Comparison of ENCODE assay signal across 21 cellular contexts in the genomic region with DNA sequence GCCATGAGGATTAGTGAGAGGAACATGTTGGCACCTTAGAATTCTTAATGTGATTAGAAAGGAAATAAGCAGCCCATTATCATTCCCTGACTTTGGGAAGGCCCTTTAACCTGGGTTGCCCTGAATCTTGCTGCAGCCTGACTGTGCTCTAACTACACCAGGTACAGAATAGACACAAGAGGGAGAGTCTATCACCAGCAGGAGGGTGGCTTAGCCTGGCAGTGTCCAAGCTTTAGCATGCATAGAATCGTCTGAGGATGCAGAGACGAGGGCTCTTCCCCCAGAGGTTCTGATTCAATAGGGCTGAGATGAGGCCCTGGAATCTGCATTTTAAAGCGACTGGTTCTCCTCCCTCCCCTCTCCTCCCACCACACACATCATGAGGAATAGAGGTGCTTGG. TPM values are rescaled to one million over a fixed set of nuclear protein-coding genes. Genes with fewer than 3 reads are reported as not detected.
DNase-seq lines count a peak whose midpoint lies in the region; ATAC-seq, FAIRE-seq and TF ChIP-seq lines count a peak whose summit lies in the region.
"Had no signal": no experiment of that assay in that cellular context is flagged by ENCODE, and none has a peak within 500 bp of the region (broad histone marks: within the 10 kb centered on the region; RNA-seq: fewer than 3 reads in every experiment).

No MANE protein-coding gene starts in this region.

- BruUV-seq in K562 (replicated peaks; lab: Mats Ljungman, UMichigan) = no TSS peak

- peaks cover 32% of the 10 kb centered on the region for H3K4me1 ChIP-seq in MM.1S (ENCODE audit: low read length)
- H3K4me1 ChIP-seq in K562 (replicated peaks in 1 of 2; ENCODE audit: control insufficient read depth in 2 of 2, insufficient read depth in 2 of 2, low read length in 2 of 2) = peaks cover 14 to 23% of the 10 kb centered on the region in 2 experiments; a peak in 4 of 5 replicates
- H3K4me1 ChIP-seq in gastrocnemius medialis = peaks cover 33 to 41% of the 10 kb centered on the region in 2 donors
- H3K4me1 ChIP-seq: BLaER1 treated with 17β-estradiol and CSF1 and Interleukin-3, amounts not matched to agents 10 nM and 100 nM had no signal

- CTCF ChIA-PET in K562 (lab: Yijun Ruan, JAX; ENCODE audit: low intra/inter-chr PET ratio) = no interaction called here

- H3K36me3 ChIP-seq in MM.1S (replicated peaks; ENCODE audit: insufficient read depth, low read length) (no peaks in the 10 kb centered on the region), K562 (ENCODE audit: control insufficient read depth, insufficient read depth, low read length) (no peaks in the 10 kb centered on the region), gastrocnemius medialis (no peaks in the 10 kb centered on the region), WERI-Rb-1 (no peaks in the 10 kb centered on the region)
- H3K36me3 ChIP-seq: BLaER1 treated with 17β-estradiol and CSF1 and Interleukin-3, amounts not matched to agents 10 nM and 100 nM had no signal

- H3K4me2 ChIP-seq in MM.1S (ENCODE audit: low read depth, low read length) = peak overlapping the region; percentile 45
- H3K4me2 ChIP-seq in K562 (ENCODE audit: insufficient read depth, low read length) = no peak overlapping the region
- H3K4me2 ChIP-seq: BLaER1 treated with 17β-estradiol and CSF1 and Interleukin-3, amounts not matched to agents 10 nM and 100 nM; GM23338 had no signal

- TF ChIP-seq POLR2A in K562 (conservative IDR thresholded peaks at IDR 0.05) = no peak
- no peak for TF ChIP-seq POLR2A in gastrocnemius medialis (IDR thresholded peaks at IDR 0.05)

- H3F3A ChIP-seq in MM.1S (ENCODE audit: insufficient read depth, low read length) = peaks cover 16% of the 10 kb centered on the region

- no peaks in the 10 kb centered on the region for H3K9me3 ChIP-seq in MM.1S (replicated peaks; ENCODE audit: insufficient read depth, low read length)
- no peaks in the 10 kb centered on the region for H3K9me3 ChIP-seq in K562 (replicated peaks; ENCODE audit: control insufficient read depth, insufficient read depth, low read depth, low read length)
- H3K9me3 ChIP-seq in gastrocnemius medialis = no peaks in the 10 kb centered on the region
- H3K9me3 ChIP-seq in WERI-Rb-1 (ENCODE audit: severe bottlenecking) = no peaks in the 10 kb centered on the region
- H3K9me3 ChIP-seq: BLaER1 treated with 17β-estradiol and CSF1 and Interleukin-3, amounts not matched to agents 10 nM and 100 nM had no signal

- H2AFZ ChIP-seq in MM.1S (ENCODE audit: low read length) = peak overlapping the region; percentile 53; the same call in 1 of the 2 replicates
- H2AFZ ChIP-seq in K562 (ENCODE audit: low read depth, low read length) = peak overlapping the region; percentile 24; the same call in 1 of the 2 replicates
- H2AFZ ChIP-seq: GM23338 had no signal

- intact Hi-C loops in K562 (cut with micrococcal nuclease) (no loop called here), gastrocnemius medialis (cut with DNase I; ENCODE audit: low total_unique reads) (loop anchor here (2.0 kb wide), 1 partner anchor 78 kb away; no protein-coding TSS in a partner anchor), dorsolateral prefrontal cortex (cut with DNase I) (no loop called here)

- H4K20me1 ChIP-seq in MM.1S (ENCODE audit: insufficient read depth, low read length) (no peaks in the 10 kb centered on the region), K562 (replicated peaks; ENCODE audit: control insufficient read depth, insufficient read depth, low read length) (no peaks in the 10 kb centered on the region)
- H4K20me1 ChIP-seq: BLaER1 treated with 17β-estradiol and CSF1 and Interleukin-3, amounts not matched to agents 10 nM and 100 nM had no signal

- no peaks in the 10 kb centered on the region for H3K9me2 ChIP-seq in MM.1S (replicated peaks; ENCODE audit: insufficient read depth, low read length)

- WGBS in K562 (ENCODE audit: insufficient coverage, low coverage, missing lambda C conversion rate) = 49% methylated on average over 3 of the region's 3 CpGs

- DNase-seq in MM.1S (peak; percentile 14), K562 (ENCODE audit: extremely low read depth in 1 of 4, low spot score in 3 of 4) (no peak), mesenteric fat pad (ENCODE audit: low spot score) (peak; percentile 69), gastrocnemius medialis (peak in 1 of 2 donors; percentile 35), dorsolateral prefrontal cortex (no peak), HPDE6-E6E7 (ENCODE audit: extremely low spot score) (no peak), WERI-Rb-1 (no peak)
- DNase-seq: 8988T; CD4-positive, CD25-positive, alpha-beta regulatory T cell; CD8-positive, alpha-beta memory T cell; DMS 273 treated with DMSO at 0.1 percent for 48 hours; DMS53; DND-41; EL; HCEC 1CT had no signal

- no peak for FAIRE-seq in K562 (lab: Jason Lieb, UNC)
- FAIRE-seq: GM12891, GM19239, H54 had no signal

- TF ChIP-seq CTCF in MM.1S (IDR thresholded peaks at IDR 0.05; ENCODE audit: low read length) = no peak
- TF ChIP-seq CTCF in K562 (IDR thresholded peaks at IDR 0.05 in 2 of 3, conservative IDR thresholded peaks at IDR 0.05 in 1 of 3; ENCODE audit: insufficient read depth in 2 of 3, low read depth in 1 of 3, low read length in 3 of 3) = no peak
- TF ChIP-seq CTCF in gastrocnemius medialis (IDR thresholded peaks at IDR 0.05 in 4 of 5, conservative IDR thresholded peaks at IDR 0.05 in 1 of 5) = no peak
- no peak for TF ChIP-seq CTCF in dorsolateral prefrontal cortex (IDR thresholded peaks at IDR 0.05 in 54 of 56, conservative IDR thresholded peaks at IDR 0.05 in 2 of 56; ENCODE audit: low read depth in 1 of 56, partially characterized antibody in 56 of 56)
- TF ChIP-seq CTCF in WERI-Rb-1 (IDR thresholded peaks at IDR 0.05; ENCODE audit: low read depth, low read length) = no peak

- H3K4me3 ChIP-seq in MM.1S (ENCODE audit: low read length) (no peak overlapping the region; the same call in 1 of the 2 replicates), K562 (no peak overlapping the region), gastrocnemius medialis (peak overlapping the region in 1 of 4 donors; percentile 23), dorsolateral prefrontal cortex (no peak overlapping the region), WERI-Rb-1 (ENCODE audit: low read depth, low read length) (no peak overlapping the region)
- H3K4me3 ChIP-seq: BLaER1 treated with 17β-estradiol and CSF1 and Interleukin-3, amounts not matched to agents 10 nM and 100 nM; GM23338 had no signal

- in situ Hi-C loops in K562 (cut with MboI) (no loop called here), gastrocnemius medialis (cut with MboI; ENCODE audit: low sequenced_read_pairs in 4 of 4) (no loop called here)

- peak overlapping the region; percentile 35 for H3K9ac ChIP-seq in MM.1S (ENCODE audit: low read length)
- no peak overlapping the region for H3K9ac ChIP-seq in K562 (ENCODE audit: insufficient read depth in 1 of 2, low read depth in 2 of 2, low read length in 2 of 2)
- H3K9ac ChIP-seq: BLaER1 treated with 17β-estradiol and CSF1 and Interleukin-3, amounts not matched to agents 10 nM and 100 nM had no signal

- TF ChIP-seq EP300 in K562 (IDR thresholded peaks at IDR 0.05; ENCODE audit: low read length) = no peak

- H3K27ac ChIP-seq in MM.1S (ENCODE audit: low read length) (peak overlapping the region; percentile 71; the same call in 1 of the 2 replicates), K562 (ENCODE audit: extremely low read depth, low read depth, low read length) (no peak overlapping the region), gastrocnemius medialis (peak overlapping the region; percentile 87 to 90 (median 88)), dorsolateral prefrontal cortex (no peak overlapping the region), WERI-Rb-1 (no peak overlapping the region)
- H3K27ac ChIP-seq: BLaER1 treated with 17β-estradiol and CSF1 and Interleukin-3, amounts not matched to agents 10 nM and 100 nM had no signal

- no peaks in the 10 kb centered on the region for H3K9me1 ChIP-seq in K562 (ENCODE audit: control insufficient read depth, insufficient read depth, low read length)

- H3K27me3 ChIP-seq in MM.1S (replicated peaks; ENCODE audit: insufficient read depth, low read length) (no peaks in the 10 kb centered on the region), K562 (ENCODE audit: control insufficient read depth in 2 of 2, insufficient read depth in 2 of 2, low read length in 2 of 2) (no peaks in the 10 kb centered on the region), gastrocnemius medialis (no peaks in the 10 kb centered on the region), dorsolateral prefrontal cortex (peaks cover 0 to 4% (median 0%) of the 10 kb centered on the region in 45 donors), WERI-Rb-1 (ENCODE audit: insufficient read depth, low read depth, severe bottlenecking) (no peaks in the 10 kb centered on the region)

- no peak for TF ChIP-seq RAD21 in K562 (CRISPR knock-in tag; conservative IDR thresholded peaks at IDR 0.05 in 1 of 2, IDR thresholded peaks at IDR 0.05 in 1 of 2)

- H3K79me2 ChIP-seq in MM.1S (ENCODE audit: low read length) (peaks cover 20% of the 10 kb centered on the region), K562 (ENCODE audit: control insufficient read depth, insufficient read depth, low read length) (no peaks in the 10 kb centered on the region)

- POLR2A ChIA-PET in K562 (lab: Yijun Ruan, JAX) = no interaction called here

- peak; percentile 32 for ATAC-seq in K562
- peak; percentile 34 to 40 for ATAC-seq in gastrocnemius medialis
- ATAC-seq in HG03139 (IDR thresholded peaks at IDR 0.05; ENCODE audit: unreplicated experiment) = no peak
- ATAC-seq: GM23338 had no signal

TF ChIP-seq in K562, 482 proteins besides CTCF, POLR2A, EP300 and RAD21 (continues in another document):
- 0 out of 2 replicates have a peak, but pooled peaks have one; percentile 30 for TF ChIP-seq CBFA2T3 (IDR thresholded peaks at IDR 0.05)

RNA-seq across cellular contexts. Expression of gene TENT5C, which starts 6.6 kb away (rescaled TPM):
- 12.1 and 13.3 TPM in 2 replicates for total RNA-seq in K562 (2011; cell fraction: chromatin; rRNA removed; ENCODE audit: low replicate concordance)
- 8.7 and 8.8 TPM in 2 replicates for total RNA-seq in K562 (2011; cell fraction: nucleolus; rRNA removed)
- 11.4 and 17.1 TPM in 2 replicates for total RNA-seq in K562 (2011; cell fraction: nucleoplasm; rRNA removed)
- total RNA-seq in K562 (2014; rRNA removed) (1.8 and 3.6 TPM in 2 replicates), K562 (2014; rRNA removed; fragmentation: Illumina TruSeq; extraction: Trizol) (4.5 and 5.2 TPM in 2 replicates), K562 (2015; rRNA removed; fragmentation: Illumina TruSeq; extraction: Trizol) (2.5 and 2.8 TPM in 2 replicates), K562 (2021) (7.1 and 7.7 TPM in 2 replicates), mesenteric fat pad (2.5 TPM), gastrocnemius medialis (10 to 100 TPM in 1 of 4 donors, 1 to 10 TPM in 3; 2.3 to 21.8 (median 6.4) TPM), dorsolateral prefrontal cortex (1 to 10 TPM in 68 of 120 experiments, under 1 TPM in 52; 0.36 to 7.0 (median 1.1) TPM)
- polyA plus RNA-seq in K562 (2011; rRNA removed) (7.7 and 8.2 TPM in 2 replicates), K562 (2014; fragmentation: Illumina TruSeq; extraction: Trizol) (3.4 and 4.0 TPM in 2 replicates), K562 (2014; fragmentation: Nextera tagmentation; extraction: Ambion mirVana) (1 to 10 TPM; 3.8 to 5.0 TPM), K562 (2014; rRNA removed) (2.8 and 2.9 TPM in 2 replicates)
- polyA plus RNA-seq in K562 (2011; cell fraction: cytosol; rRNA removed) = 4.5 and 7.5 TPM in 2 replicates
- polyA plus RNA-seq in K562 (2011; cell fraction: nucleus; rRNA removed) = 3.9 and 5.1 TPM in 2 replicates
- polyA plus RNA-seq in K562 (2012) = 2.4 and 3.7 TPM in 2 replicates
- 26.9 and 28.8 TPM in 2 replicates for polyA minus RNA-seq in K562 (2011; rRNA and poly(A)+ RNA removed)
- polyA minus RNA-seq in K562 (2011; cell fraction: cytosol; rRNA and poly(A)+ RNA removed) = 11.0 and 11.5 TPM in 2 replicates
- polyA minus RNA-seq in K562 (2011; cell fraction: nucleus; rRNA and poly(A)+ RNA removed) = 7.1 and 12.4 TPM in 2 replicates

Comparison
In these comparisons a context has a peak if more than half of its experiments do, and no peak if none do; other contexts are left out.
1. DNase-seq: peak in MM.1S (single experiment) and mesenteric fat pad (single experiment); none in K562 (0 of 4), dorsolateral prefrontal cortex (0 of 10), HPDE6-E6E7 (single experiment) and WERI-Rb-1 (single experiment).
2. H3K27ac ChIP-seq: peak in MM.1S (single experiment) and gastrocnemius medialis (4 of 4); none in K562 (single experiment), dorsolateral prefrontal cortex (0 of 59) and WERI-Rb-1 (single experiment).